20 cellular contexts compared by ENCODE assay signal in the genomic region with DNA sequence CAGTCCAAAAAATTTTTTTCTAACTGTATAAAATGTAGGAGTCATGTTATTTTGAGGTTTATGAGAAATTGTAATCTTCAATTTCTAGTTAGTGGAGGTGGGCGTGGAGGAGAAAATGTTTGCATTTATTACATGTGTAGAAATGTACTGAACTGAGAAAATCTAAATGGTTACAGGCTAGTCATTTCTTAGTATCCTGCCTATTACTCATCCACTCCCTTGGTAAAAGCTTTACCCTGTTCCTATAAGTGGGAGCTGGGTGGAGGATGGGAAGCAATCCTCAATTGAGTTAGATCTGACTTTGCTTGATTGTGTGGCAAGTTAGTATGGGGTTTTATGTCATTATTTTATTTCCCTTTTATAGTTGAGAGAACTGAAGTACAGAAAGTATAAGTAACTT.
"Had no signal": no experiment of that assay in that cellular context is flagged by ENCODE, and none has a peak within 500 bp of the region (broad histone marks: within the 10 kb centered on the region; RNA-seq: fewer than 3 reads in every experiment).

No MANE protein-coding gene starts in this region.

- H3K4me3 ChIP-seq: breast epithelium, left ventricle myocardium inferior, skin epidermis, stomach, suprapubic skin, transverse colon had no signal

- ATAC-seq: natural killer cell treated with Interleukin-12 subunit alpha and Interleukin-12 subunit beta and Interleukin-15 and Interleukin-18, amount 100 ng/mL, for 72 hours; right cardiac atrium; stimulated activated effector memory CD8-positive, alpha-beta T cell treated with anti-CD3 and anti-CD28 coated beads, Interleukin-12 subunit alpha, Interleukin-12 subunit beta, amount 100 ng/mL, for 72 hours had no signal

- H3K36me3 ChIP-seq: breast epithelium, stomach, suprapubic skin, transverse colon had no signal

- H3K4me1 ChIP-seq: breast epithelium, left ventricle myocardium inferior, stomach, suprapubic skin, transverse colon had no signal

- H3K27me3 ChIP-seq: stomach, suprapubic skin, transverse colon had no signal

- DNase-seq: activated CD4-positive, alpha-beta memory T cell treated with anti-CD3 and anti-CD28 coated beads, Interleukin-2, amount 10 ng/mL, durations not matched to agents 7 days and 5 days; activated CD4-positive, alpha-beta T cell treated with anti-CD3 and anti-CD28 coated beads, Interleukin-2, amount 10 ng/mL, durations not matched to agents 24 days and 14 days; activated gamma-delta T cell treated with Interleukin-2 at 50 U/mL for 16 hours; aorta; cerebellar nuclear complex; cortex of kidney; endodermal cell; immature natural killer cell; left ventricle myocardium inferior; midbrain; right cardiac atrium; stimulated activated CD4-positive, alpha-beta T cell treated with anti-CD3 and anti-CD28 coated beads, Interleukin-1b, Interleukin-23, amount 100 ng/mL, for 48 hours; stomach; transverse colon had no signal

- H3K9me3 ChIP-seq: breast epithelium, left ventricle myocardium inferior, stomach, suprapubic skin, transverse colon had no signal

- H3K27ac ChIP-seq: breast epithelium, epithelial cell of prostate, left ventricle myocardium inferior, skin epidermis, stomach, suprapubic skin, transverse colon had no signal
